Comparison of ENCODE assay signal across 17 cellular contexts in genomic region chr7:42027521-42027920, GRCh38.
A peak's percentile ranks its signal among the peaks of the same experiment; 100 is the strongest.
DNase-seq lines count a peak whose midpoint lies in the region; ATAC-seq and TF ChIP-seq lines count a peak whose summit lies in the region.
"Had no signal": no experiment of that assay in that cellular context is flagged by ENCODE, and none has a peak within 500 bp of the region (broad histone marks: within the 10 kb centered on the region; RNA-seq: fewer than 3 reads in every experiment).

No MANE protein-coding gene starts in this region.

- H3K23ac ChIP-seq in H9 (ENCODE audit: insufficient read length, low read depth, low read length) = no peak overlapping the region

- H3K4me2 ChIP-seq in H9 (ENCODE audit: insufficient read depth, insufficient read length, low read length) = peak overlapping the region; percentile 39
- H3K4me2 ChIP-seq: BLaER1 had no signal

- ATAC-seq in HG02884 (IDR thresholded peaks at IDR 0.05; ENCODE audit: unreplicated experiment) = no peak
- ATAC-seq: CD8-positive, alpha-beta T cell had no signal

- no CpG with 5 or more reads among the region's 3 CpGs for WGBS in H9 (ENCODE audit: extremely low coverage, insufficient read length, low lambda C conversion rate)
- WGBS in HUES64 = 26% methylated on average over 3 of the region's 3 CpGs

- H2BK120ac ChIP-seq in H9 (ENCODE audit: low read depth, low read length, poor library complexity, severe bottlenecking) = no peak overlapping the region

- H4K5ac ChIP-seq in H9 (ENCODE audit: insufficient read length, low read depth, low read length) = no peak overlapping the region

- no peak overlapping the region for H3K4me3 ChIP-seq in HUES64 (ENCODE audit: low read length)
- peak overlapping the region; percentile 37 for H3K4me3 ChIP-seq in iPS-18a (ENCODE audit: low read length)
- H3K4me3 ChIP-seq: BLaER1 had no signal

- H2BK15ac ChIP-seq in H9 (ENCODE audit: low read depth, low read length) = no peak overlapping the region

- H3K4me3 Mint-ChIP-seq in H9 = 0 out of 5 replicates have a peak overlapping the region, but pooled peaks of 1 of the 2 experiments have one; percentile 50
- H3K4me3 Mint-ChIP-seq: B cell; CD4-positive, CD25-positive, alpha-beta regulatory T cell; CD8-positive, alpha-beta T cell had no signal

- no peaks in the 10 kb centered on the region for H3K36me3 ChIP-seq in ES-I3 (ENCODE audit: insufficient read depth, low read length)
- H3K36me3 ChIP-seq in HUES64 (ENCODE audit: insufficient read depth, low read length) = peaks cover 50% of the 10 kb centered on the region
- peaks cover 9% of the 10 kb centered on the region for H3K36me3 ChIP-seq in iPS-18a (ENCODE audit: control insufficient read depth, low read depth, low read length)

- H3K27me3 ChIP-seq in H9 (ENCODE audit: insufficient read depth, low read length) (no peaks in the 10 kb centered on the region), HUES64 (ENCODE audit: insufficient read depth, low read length) (no peaks in the 10 kb centered on the region), iPS-18a (ENCODE audit: control insufficient read depth, insufficient read depth, low read length) (no peaks in the 10 kb centered on the region)
- H3K27me3 ChIP-seq: BLaER1 had no signal

- peak overlapping the region; percentile 48 to 85 (median 82); a peak in 4 of 7 replicates for H3K27ac Mint-ChIP-seq in H9
- H3K27ac Mint-ChIP-seq: B cell; CD4-positive, CD25-positive, alpha-beta regulatory T cell; CD8-positive, alpha-beta T cell had no signal

- peaks cover 10 to 36% (median 33%) of the 10 kb centered on the region in 3 experiments for H3K36me3 Mint-ChIP-seq in H9 (ENCODE audit: insufficient read depth in 1 of 3, low read depth in 3 of 3)
- H3K36me3 Mint-ChIP-seq: CD4-positive, CD25-positive, alpha-beta regulatory T cell; CD8-positive, alpha-beta T cell had no signal

- H3K4me1 ChIP-seq in ES-I3 (ENCODE audit: insufficient read depth, low read length) (peaks cover 13% of the 10 kb centered on the region), H9 (ENCODE audit: insufficient read depth, low read length) (peaks cover 5% of the 10 kb centered on the region; the same call in 1 of the 2 replicates), HUES64 (ENCODE audit: insufficient read depth, low read length) (peaks cover 33% of the 10 kb centered on the region), iPS-18a (ENCODE audit: control insufficient read depth, low read depth, low read length) (peaks cover 42% of the 10 kb centered on the region)
- H3K4me1 ChIP-seq: Caco-2 had no signal

- H3K79me2 ChIP-seq in H9 (ENCODE audit: insufficient read depth, low read length) = no peaks in the 10 kb centered on the region

- no peaks in the 10 kb centered on the region for H3K27me3 Mint-ChIP-seq in H9 (ENCODE audit: low read depth)
- H3K27me3 Mint-ChIP-seq: CD4-positive, CD25-positive, alpha-beta regulatory T cell had no signal

- DNase-seq in H9 (no peak), DMS53 (lab: John Stamatoyannopoulos, UW) (no peak), DMS 273 treated with DMSO at 0.1 percent for 48 hours (lab: John Stamatoyannopoulos, UW) (no peak)
- DNase-seq in activated T-cell treated with anti-CD3 and anti-CD28 coated beads, Interleukin-2, amount 50 U/mL, for 48 hours = no peak
- DNase-seq: Caco-2; CD4-positive, CD25-positive, alpha-beta regulatory T cell; CD8-positive, alpha-beta T cell; DMS79 treated with DMSO at 0.1 percent for 48 hours; HCEC 1CT had no signal

- H3K4me1 Mint-ChIP-seq in H9 = peaks cover 62% of the 10 kb centered on the region in 2 experiments
- H3K4me1 Mint-ChIP-seq: B cell; CD4-positive, CD25-positive, alpha-beta regulatory T cell had no signal

- H3K9me3 ChIP-seq in ES-I3 (ENCODE audit: control insufficient read depth, insufficient read depth, low read length) = no peaks in the 10 kb centered on the region
- H3K9me3 ChIP-seq in H9 (ENCODE audit: control insufficient read depth, low read depth, low read length) = no peaks in the 10 kb centered on the region
- no peaks in the 10 kb centered on the region for H3K9me3 ChIP-seq in HUES64 (ENCODE audit: insufficient read depth, low read depth, low read length)
- H3K9me3 ChIP-seq in iPS-18a (ENCODE audit: control insufficient read depth, low read depth, low read length) = no peaks in the 10 kb centered on the region
- H3K9me3 ChIP-seq: BLaER1, Caco-2 had no signal

- H4K8ac ChIP-seq in H9 (replicated peaks; ENCODE audit: insufficient read length, low read depth, low read length) = no peak overlapping the region

- H3K4ac ChIP-seq in H9 (ENCODE audit: low read depth, low read length) = no peak overlapping the region

- H2AFZ ChIP-seq in H9 (ENCODE audit: low read length) = no peak overlapping the region

- H3K9ac ChIP-seq in ES-I3 (ENCODE audit: low read depth, low read length) (peak overlapping the region; percentile 6; the same call in 1 of the 2 replicates), H9 (ENCODE audit: extremely low read depth, insufficient read length, low read length) (no peak overlapping the region), HUES64 (ENCODE audit: low read depth, low read length) (no peak overlapping the region), iPS-18a (ENCODE audit: low read length) (peak overlapping the region; percentile 11)
- H3K9ac ChIP-seq: BLaER1 had no signal

- no peak for TF ChIP-seq CTCF in H9 (conservative IDR thresholded peaks at IDR 0.05)

- H3K14ac ChIP-seq in H9 (ENCODE audit: insufficient read depth, low read length) = no peak overlapping the region

- H3K79me1 ChIP-seq in H9 (ENCODE audit: insufficient read depth, low read depth, low read length, poor library complexity, severe bottlenecking) = no peaks in the 10 kb centered on the region

- no peaks in the 10 kb centered on the region for H3K23me2 ChIP-seq in H9 (ENCODE audit: insufficient read length, low read depth, low read length, poor library complexity, severe bottlenecking)

- no peak overlapping the region for H2BK20ac ChIP-seq in H9 (ENCODE audit: low read depth, low read length, poor library complexity, severe bottlenecking)

- no peaks in the 10 kb centered on the region for H4K20me1 ChIP-seq in H9 (ENCODE audit: control insufficient read depth, insufficient read depth, insufficient read length)
- H4K20me1 ChIP-seq: BLaER1 had no signal

- H2BK12ac ChIP-seq in H9 (ENCODE audit: insufficient read length, low read depth, low read length) = no peak overlapping the region

- no peak overlapping the region for H2BK5ac ChIP-seq in H9 (ENCODE audit: insufficient read length, low read length)

- no peak overlapping the region for H3T11ph ChIP-seq in H9 (ENCODE audit: low read length)

- H2AK5ac ChIP-seq in H9 (ENCODE audit: insufficient read length, low read length) = no peak overlapping the region

- H3K9me3 Mint-ChIP-seq in H9 = peaks cover 0 to 4% of the 10 kb centered on the region in 2 experiments; a peak in 1 of 5 replicates
- H3K9me3 Mint-ChIP-seq: CD4-positive, CD25-positive, alpha-beta regulatory T cell; CD8-positive, alpha-beta T cell had no signal

- H3K56ac ChIP-seq in H9 (ENCODE audit: insufficient read length, low read depth, low read length) = no peak overlapping the region

- H3K18ac ChIP-seq in H9 (ENCODE audit: insufficient read length, low read depth, low read length) = no peak overlapping the region

- H4K91ac ChIP-seq in H9 (ENCODE audit: insufficient read length, low read depth, low read length) = no peak overlapping the region

- H3K27ac ChIP-seq in H9 (ENCODE audit: insufficient read length, low read depth, low read length) (peak overlapping the region; percentile 5), HUES64 (ENCODE audit: low read depth, low read length) (peak overlapping the region; percentile 72), iPS-18a (ENCODE audit: low read length) (no peak overlapping the region)
- H3K27ac ChIP-seq: 22Rv1, BLaER1, C4-2B had no signal

Comparison
In these comparisons a context has a peak if more than half of its experiments do, and no peak if none do; other contexts are left out.
1. H3K9ac ChIP-seq: peak in ES-I3 (single experiment) and iPS-18a (single experiment); none in H9 (single experiment) and HUES64 (single experiment).